Comparison of ENCODE assay signal across 12 cellular contexts in the genomic region with DNA sequence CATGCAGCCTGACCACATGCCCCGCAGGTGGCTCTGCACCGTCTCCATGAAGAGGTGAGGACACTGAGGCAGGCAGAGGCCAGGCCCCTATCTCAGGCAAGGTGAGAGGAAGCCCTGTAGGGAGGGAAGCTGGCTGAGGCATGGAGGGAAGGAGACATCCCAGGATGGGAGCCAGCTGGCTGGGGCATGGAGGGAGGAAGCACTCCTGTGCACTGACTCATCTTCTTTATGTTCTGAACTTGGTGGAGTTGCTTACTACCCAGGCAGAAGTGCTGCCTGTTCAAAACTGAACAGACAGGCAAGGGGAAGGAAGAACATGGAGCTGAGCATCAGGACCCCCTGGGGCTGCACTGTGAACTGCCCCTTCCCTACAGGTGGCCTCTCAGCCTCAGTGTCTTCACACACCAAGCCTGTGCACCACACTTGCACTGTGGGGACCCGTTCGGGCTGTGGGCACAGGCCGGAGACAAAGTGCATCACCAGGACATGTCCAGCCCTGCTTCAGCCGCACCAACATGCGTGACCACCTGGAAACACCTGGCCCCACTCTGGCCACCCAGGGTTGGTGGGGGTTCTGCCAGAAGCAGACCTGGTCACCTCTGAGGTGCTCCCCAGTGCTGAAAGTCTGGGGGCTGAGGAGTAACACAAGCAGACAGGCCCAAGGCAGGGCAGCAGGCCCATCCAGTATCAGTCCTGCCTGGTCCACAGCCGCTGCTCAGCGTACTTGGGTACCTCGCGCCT. TPM values are rescaled to one million over a fixed set of nuclear protein-coding genes. Genes with fewer than 3 reads are reported as not detected.
A peak's percentile ranks its signal among the peaks of the same experiment; 100 is the strongest.
DNase-seq lines count a peak whose midpoint lies in the region; ATAC-seq and TF ChIP-seq lines count a peak whose summit lies in the region.
"Had no signal": no experiment of that assay in that cellular context is flagged by ENCODE, and none has a peak within 500 bp of the region (broad histone marks: within the 10 kb centered on the region; RNA-seq: fewer than 3 reads in every experiment).

No MANE protein-coding gene starts in this region.

- no peak overlapping the region for H3K27ac Mint-ChIP-seq in activated T-cell treated with anti-CD3 and anti-CD28 coated beads, Interleukin-2, amount 50 U/mL, for 72 hours
- H3K27ac Mint-ChIP-seq in endothelial cell (ENCODE audit: unreplicated experiment): no peak overlapping the region
- H3K27ac Mint-ChIP-seq: stimulated activated naive CD8-positive, alpha-beta T cell treated with anti-CD3 and anti-CD28 coated beads, Interleukin-15, Interleukin-2, amounts not matched to agents 100 ng/mL and 50 ng/mL, for 24 hours had no signal

- H3K27ac ChIP-seq in RWPE1: peak overlapping the region; percentile 95
- H3K27ac ChIP-seq: cardiac muscle cell had no signal

- H3K4me1 Mint-ChIP-seq in activated T-cell treated with anti-CD3 and anti-CD28 coated beads, Interleukin-2, amount 50 U/mL, for 72 hours (ENCODE audit: low read depth): no peaks in the 10 kb centered on the region
- no peaks in the 10 kb centered on the region for H3K4me1 Mint-ChIP-seq in endothelial cell (ENCODE audit: unreplicated experiment)

- CTCF ChIA-PET in RWPE1 (lab: Yijun Ruan, JAX): no interaction called here

- H3K36me3 Mint-ChIP-seq in activated T-cell treated with anti-CD3 and anti-CD28 coated beads, Interleukin-2, amount 50 U/mL, for 72 hours (ENCODE audit: insufficient read depth in 2 of 2): peaks cover 0 to 3% of the 10 kb centered on the region in 2 donors
- H3K36me3 Mint-ChIP-seq in endothelial cell (ENCODE audit: low read depth, unreplicated experiment): peaks cover 25% of the 10 kb centered on the region

- TF ChIP-seq CTCF in RWPE1 (conservative IDR thresholded peaks at IDR 0.05; ENCODE audit: low read depth) (no peak), omental fat pad (IDR thresholded peaks at IDR 0.05) (no peak), endothelial cell (IDR thresholded peaks at IDR 0.05; ENCODE audit: unreplicated experiment) (no peak)

- no peaks in the 10 kb centered on the region for H3K27me3 Mint-ChIP-seq in activated T-cell treated with anti-CD3 and anti-CD28 coated beads, Interleukin-2, amount 50 U/mL, for 72 hours (ENCODE audit: low read depth)
- H3K27me3 Mint-ChIP-seq in endothelial cell (ENCODE audit: unreplicated experiment): no peaks in the 10 kb centered on the region
- H3K27me3 Mint-ChIP-seq: stimulated activated naive CD8-positive, alpha-beta T cell treated with anti-CD3 and anti-CD28 coated beads, Interleukin-15, Interleukin-2, amounts not matched to agents 100 ng/mL and 50 ng/mL, for 24 hours had no signal

- H3K4me3 Mint-ChIP-seq in activated T-cell treated with anti-CD3 and anti-CD28 coated beads, Interleukin-2, amount 50 U/mL, for 72 hours: no peak overlapping the region
- no peak overlapping the region for H3K4me3 Mint-ChIP-seq in endothelial cell (ENCODE audit: unreplicated experiment)
- H3K4me3 Mint-ChIP-seq: stimulated activated naive CD8-positive, alpha-beta T cell treated with anti-CD3 and anti-CD28 coated beads, Interleukin-15, Interleukin-2, amounts not matched to agents 100 ng/mL and 50 ng/mL, for 24 hours had no signal

- peak; percentile 76 for DNase-seq in EL
- DNase-seq in RWPE1 (ENCODE audit: low spot score): peak; percentile 76
- peak; percentile 49 for DNase-seq in fibroblast of gingiva (ENCODE audit: low read depth)
- DNase-seq in omental fat pad (ENCODE audit: low spot score): no peak
- no peak for DNase-seq in COLO668 (lab: John Stamatoyannopoulos, UW; ENCODE audit: unreplicated experiment)
- no peak for DNase-seq in NCI-H146 treated with DMSO at 0.1 percent for 48 hours (lab: John Stamatoyannopoulos, UW; ENCODE audit: unreplicated experiment)
- no peak for DNase-seq in activated T-cell treated with anti-CD3 and anti-CD28 coated beads, Interleukin-2, amount 50 U/mL, for 72 hours
- no peak for DNase-seq in endothelial cell (ENCODE audit: low spot score)
- DNase-seq: Karpas-422, NCI-H2227 treated with DMSO at 0.1 percent for 48 hours had no signal

- H3K9me3 Mint-ChIP-seq in activated T-cell treated with anti-CD3 and anti-CD28 coated beads, Interleukin-2, amount 50 U/mL, for 72 hours: no peaks in the 10 kb centered on the region
- no peaks in the 10 kb centered on the region for H3K9me3 Mint-ChIP-seq in endothelial cell (ENCODE audit: unreplicated experiment)
- H3K9me3 Mint-ChIP-seq: stimulated activated naive CD8-positive, alpha-beta T cell treated with anti-CD3 and anti-CD28 coated beads, Interleukin-15, Interleukin-2, amounts not matched to agents 100 ng/mL and 50 ng/mL, for 24 hours had no signal

- ATAC-seq in omental fat pad (ENCODE audit: low FRiP score): peak; percentile 86
- no peak for ATAC-seq in activated T-cell treated with anti-CD3 and anti-CD28 coated beads, Interleukin-2, amount 50 U/mL, for 72 hours (replicated peaks in 1 of 2)

- POLR2A ChIA-PET in RWPE1 (lab: Yijun Ruan, JAX; ENCODE audit: low non-redundant PET): no interaction called here

RNA-seq across cellular contexts. Expression of gene DGCR2, which starts 55.5 kb away (rescaled TPM):
- total RNA-seq in omental fat pad (10 to 100 TPM; 29.5 to 62.4 (median 30.5) TPM), endothelial cell (ENCODE audit: unreplicated experiment) (46.7 TPM)
- total RNA-seq in activated T-cell treated with anti-CD3 and anti-CD28 coated beads, Interleukin-2, amount 50 U/mL, for 72 hours: 10 to 100 TPM; 24.4 to 28.5 TPM

Comparison
In these comparisons a context has a peak if more than half of its experiments do, and no peak if none do; other contexts are left out.
1. DNase-seq: peak in EL (single experiment), RWPE1 (single experiment) and fibroblast of gingiva (single experiment); none in omental fat pad (single experiment), COLO668 (single experiment), NCI-H146 treated with DMSO at 0.1 percent for 48 hours (single experiment), activated T-cell treated with anti-CD3 and anti-CD28 coated beads, Interleukin-2, amount 50 U/mL, for 72 hours (0 of 2) and endothelial cell (single experiment).